Comparison of ENCODE assay signal across 8 cellular contexts in genomic region chr9:21252727-21253547, GRCh38. TPM values are rescaled to one million over a fixed set of nuclear protein-coding genes. Genes with fewer than 3 reads are reported as not detected.
A peak's percentile ranks its signal among the peaks of the same experiment; 100 is the strongest.
DNase-seq lines count a peak whose midpoint lies in the region; ATAC-seq and TF ChIP-seq lines count a peak whose summit lies in the region.

No MANE protein-coding gene starts in this region.

- no peaks in the 10 kb centered on the region for H3K9me3 ChIP-seq in left ventricle myocardium inferior (replicated peaks)
- no peaks in the 10 kb centered on the region for H3K9me3 ChIP-seq in gastrocnemius medialis

- H3K36me3 Mint-ChIP-seq in activated naive CD4-positive, alpha-beta T cell treated with anti-CD3 and anti-CD28 coated beads, Interleukin-2, amount 10 ng/mL, durations not matched to agents 7 days and 5 days, result no peaks in the 10 kb centered on the region
- H3K36me3 Mint-ChIP-seq in WTC11, result no peaks in the 10 kb centered on the region

- CTCF ChIA-PET in activated naive CD4-positive, alpha-beta T cell treated with anti-CD3 and anti-CD28 coated beads, Interleukin-2, amount 10 ng/mL, durations not matched to agents 7 days and 5 days (lab: Charles Lee), result interaction anchor here (0.6 to 2.7 kb wide), 18 partner anchors 13 to 545 kb away, joined by 3 to 12 read pairs (median 4); partner anchors contain the start of gene IFNA14
- CTCF ChIA-PET in WTC11 (lab: Charles Lee), result interaction anchor here (0.6 to 4.7 kb wide), 28 partner anchors 9 to 536 kb away, joined by 3 to 25 read pairs (median 6); partner anchors contain the start of genes IFNA14 and KLHL9

- no peak overlapping the region for H3K4me3 Mint-ChIP-seq in activated naive CD4-positive, alpha-beta T cell treated with anti-CD3 and anti-CD28 coated beads, Interleukin-2, amount 10 ng/mL, durations not matched to agents 7 days and 5 days
- no peak overlapping the region for H3K4me3 Mint-ChIP-seq in WTC11

- H3K27me3 ChIP-seq in KMS-11 (ENCODE audit: insufficient read depth, low read depth), result peaks cover 3% of the 10 kb centered on the region; the same call in 1 of the 2 replicates
- H3K27me3 ChIP-seq in left ventricle myocardium inferior (ENCODE audit: low read depth), result peaks cover 66% of the 10 kb centered on the region
- H3K27me3 ChIP-seq in gastrocnemius medialis, result peaks cover 0 to 3% (median 0%) of the 10 kb centered on the region in 3 donors

- H3K79me2 ChIP-seq in KMS-11 (ENCODE audit: insufficient read depth, low read depth), result no peaks in the 10 kb centered on the region

- peak; percentile 76 for TF ChIP-seq CTCF in KMS-11 (conservative IDR thresholded peaks at IDR 0.05; ENCODE audit: low read depth, low read length)
- peak; percentile 35 for TF ChIP-seq CTCF in WTC11 (IDR thresholded peaks at IDR 0.05)
- TF ChIP-seq CTCF in left ventricle myocardium inferior (IDR thresholded peaks at IDR 0.05; ENCODE audit: borderline replicate concordance), result peak; percentile 54
- peak in 2 of 5 experiments; percentile 17 to 29 for TF ChIP-seq CTCF in gastrocnemius medialis (IDR thresholded peaks at IDR 0.05 in 4 of 5, conservative IDR thresholded peaks at IDR 0.05 in 1 of 5)

- H3K27ac Mint-ChIP-seq in activated naive CD4-positive, alpha-beta T cell treated with anti-CD3 and anti-CD28 coated beads, Interleukin-2, amount 10 ng/mL, durations not matched to agents 7 days and 5 days, result no peak overlapping the region
- H3K27ac Mint-ChIP-seq in WTC11, result no peak overlapping the region

- DNase-seq in activated naive CD4-positive, alpha-beta T cell treated with anti-CD3 and anti-CD28 coated beads, Interleukin-2, amount 10 ng/mL, durations not matched to agents 7 days and 5 days, result peak; percentile 31
- no peak for DNase-seq in activated naive CD4-positive, alpha-beta T cell (lab: John Stamatoyannopoulos, UW)
- DNase-seq in WTC11 (ENCODE audit: low spot score), result peak; percentile 21
- DNase-seq in left ventricle myocardium inferior, result peak; percentile 24
- peak; percentile 23 to 24 for DNase-seq in gastrocnemius medialis
- no peak for DNase-seq in NCI-H2171 treated with DMSO at 0.1 percent for 48 hours (lab: John Stamatoyannopoulos, UW)

- H2AFZ ChIP-seq in KMS-11 (ENCODE audit: low read depth), result no peak overlapping the region

- H3K27ac ChIP-seq in KMS-11 (no peak overlapping the region), left ventricle myocardium inferior (replicated peaks) (no peak overlapping the region), gastrocnemius medialis (no peak overlapping the region)

- H3K4me3 ChIP-seq in KMS-11 (IDR thresholded peaks at IDR 0.05; ENCODE audit: insufficient read depth, low read depth, low read length) (no peak overlapping the region), left ventricle myocardium inferior (peak overlapping the region; percentile 14), gastrocnemius medialis (no peak overlapping the region)

- no peak overlapping the region for H3K9ac ChIP-seq in KMS-11

- H3K36me3 ChIP-seq in KMS-11 (ENCODE audit: insufficient read depth) (no peaks in the 10 kb centered on the region), left ventricle myocardium inferior (no peaks in the 10 kb centered on the region), gastrocnemius medialis (no peaks in the 10 kb centered on the region)

- intact Hi-C loops in left ventricle myocardium inferior (cut with micrococcal nuclease) (no loop called here), gastrocnemius medialis (cut with DNase I; ENCODE audit: low total_unique reads) (no loop called here)

- H3K4me1 ChIP-seq in KMS-11 (ENCODE audit: low read depth, poor library complexity, severe bottlenecking) (peaks cover 5% of the 10 kb centered on the region), left ventricle myocardium inferior (peaks cover 9% of the 10 kb centered on the region), gastrocnemius medialis (no peaks in the 10 kb centered on the region)

- peak overlapping the region; percentile 1; the same call in 1 of the 2 replicates for H3K4me2 ChIP-seq in KMS-11

- POLR2A ChIA-PET in WTC11 (lab: Charles Lee), result interaction anchor here (1.1 kb wide), 1 partner anchor 10 kb away, joined by 3 read pairs; no protein-coding TSS in a partner anchor

- in situ Hi-C loops in gastrocnemius medialis (cut with MboI; ENCODE audit: low sequenced_read_pairs in 4 of 4), result no loop called here

- H3K27me3 Mint-ChIP-seq in activated naive CD4-positive, alpha-beta T cell treated with anti-CD3 and anti-CD28 coated beads, Interleukin-2, amount 10 ng/mL, durations not matched to agents 7 days and 5 days, result peaks cover 45% of the 10 kb centered on the region
- peaks cover 34% of the 10 kb centered on the region for H3K27me3 Mint-ChIP-seq in WTC11 (ENCODE audit: low read depth)

- H4K20me1 ChIP-seq in KMS-11 (ENCODE audit: insufficient read depth), result no peaks in the 10 kb centered on the region

- TF ChIP-seq POLR2A in gastrocnemius medialis (IDR thresholded peaks at IDR 0.05), result no peak

- peaks cover 5% of the 10 kb centered on the region for H3K4me1 Mint-ChIP-seq in activated naive CD4-positive, alpha-beta T cell treated with anti-CD3 and anti-CD28 coated beads, Interleukin-2, amount 10 ng/mL, durations not matched to agents 7 days and 5 days
- H3K4me1 Mint-ChIP-seq in WTC11, result peaks cover 17% of the 10 kb centered on the region

- ATAC-seq in GM21723 (IDR thresholded peaks at IDR 0.05; ENCODE audit: unreplicated experiment) (peak; percentile 84), WTC11 (peak; percentile 79), gastrocnemius medialis (peak; percentile 50 to 51)

- no peaks in the 10 kb centered on the region for H3K9me3 Mint-ChIP-seq in activated naive CD4-positive, alpha-beta T cell treated with anti-CD3 and anti-CD28 coated beads, Interleukin-2, amount 10 ng/mL, durations not matched to agents 7 days and 5 days
- H3K9me3 Mint-ChIP-seq in WTC11, result peaks cover 7% of the 10 kb centered on the region

TF ChIP-seq in WTC11, 78 proteins besides CTCF, POLR2A, EP300 and RAD21:
- TF ChIP-seq ZMAT4 (CRISPR knock-in tag; IDR thresholded peaks at IDR 0.05) (no peak), ELF4 (CRISPR knock-in tag; IDR thresholded peaks at IDR 0.05; ENCODE audit: low read depth) (no peak), NFYB (CRISPR knock-in tag; conservative IDR thresholded peaks at IDR 0.05; ENCODE audit: low read depth) (no peak), MYBL2 (CRISPR knock-in tag; IDR thresholded peaks at IDR 0.05) (no peak), ETV6 (CRISPR knock-in tag; IDR thresholded peaks at IDR 0.05) (no peak)

RNA-seq across cellular contexts. Expression of gene IFNA14, which starts 13.1 kb away (rescaled TPM):
- not detected in 3 replicates for total RNA-seq in WTC11 (2021)
- total RNA-seq in left ventricle myocardium inferior, result not detected
- total RNA-seq in gastrocnemius medialis, result not detected

RNA-seq across cellular contexts. Expression of gene IFNA17, which starts 24.9 kb away (rescaled TPM):
- total RNA-seq in WTC11 (2021) (not detected in 3 replicates), left ventricle myocardium inferior (not detected), gastrocnemius medialis (not detected)

RNA-seq across cellular contexts. Expression of gene IFNA16, which starts 35.8 kb away (rescaled TPM):
- total RNA-seq in WTC11 (2021) (not detected in 3 replicates), left ventricle myocardium inferior (not detected), gastrocnemius medialis (not detected)

RNA-seq across cellular contexts. Expression of gene IFNA10, which starts 46.0 kb away (rescaled TPM):
- not detected in 3 replicates for total RNA-seq in WTC11 (2021)
- total RNA-seq in left ventricle myocardium inferior, result not detected
- not detected for total RNA-seq in gastrocnemius medialis

RNA-seq across cellular contexts. Expression of gene IFNA7, which starts 50.9 kb away (rescaled TPM):
- not detected in 3 replicates for total RNA-seq in WTC11 (2021)
- not detected for total RNA-seq in left ventricle myocardium inferior
- not detected for total RNA-seq in gastrocnemius medialis

Comparison
In these comparisons a context has a peak if more than half of its experiments do, and no peak if none do; other contexts are left out.
1. DNase-seq: peak in activated naive CD4-positive, alpha-beta T cell treated with anti-CD3 and anti-CD28 coated beads, Interleukin-2, amount 10 ng/mL, durations not matched to agents 7 days and 5 days (single experiment), WTC11 (single experiment), left ventricle myocardium inferior (single experiment) and gastrocnemius medialis (2 of 2); none in activated naive CD4-positive, alpha-beta T cell (0 of 4) and NCI-H2171 treated with DMSO at 0.1 percent for 48 hours (single experiment).
2. Peak in every context shown above with its lines, with median percentiles within 50 percentile points of each other: ATAC-seq.